ENCODE assay signal across 1 cellular context in genomic region chr1:114036841-114037502, GRCh38. TPM values are rescaled to one million over a fixed set of nuclear protein-coding genes. Genes with fewer than 3 reads are reported as not detected.
"Had no signal": no experiment of that assay in that cellular context is flagged by ENCODE, and none has a peak within 500 bp of the region (broad histone marks: within the 10 kb centered on the region; RNA-seq: fewer than 3 reads in every experiment).

No MANE protein-coding gene starts in this region.

RNA-seq across cellular contexts. Expression of gene OLFML3, which starts 57.7 kb away (rescaled TPM):
- polyA plus RNA-seq: naive thymus-derived CD8-positive, alpha-beta T cell had no signal
